Comparison of ENCODE assay signal across 22 cellular contexts in the genomic region with DNA sequence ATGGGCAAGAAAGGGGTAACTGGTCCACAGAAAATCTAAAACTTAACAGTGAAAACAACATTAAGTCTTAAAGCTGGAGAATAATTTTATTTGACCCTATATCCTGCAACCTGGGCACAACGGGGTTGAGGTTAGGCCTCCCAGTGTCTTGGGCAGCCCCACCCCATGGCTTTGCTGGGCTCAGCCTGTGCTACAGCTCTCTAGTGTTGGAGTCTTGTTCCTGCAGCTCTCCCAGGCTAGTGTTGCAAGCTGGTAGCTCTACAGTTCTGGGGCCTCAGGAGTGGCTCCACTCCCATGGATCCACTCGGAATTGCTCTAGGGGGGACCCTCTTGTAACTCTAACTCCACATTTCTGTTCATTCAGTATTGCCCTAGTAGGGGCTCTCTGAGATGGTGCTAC. TPM values are rescaled to one million over a fixed set of nuclear protein-coding genes. Genes with fewer than 3 reads are reported as not detected.
DNase-seq lines count a peak whose midpoint lies in the region; ATAC-seq and TF ChIP-seq lines count a peak whose summit lies in the region.
"Had no signal": no experiment of that assay in that cellular context is flagged by ENCODE, and none has a peak within 500 bp of the region (broad histone marks: within the 10 kb centered on the region; RNA-seq: fewer than 3 reads in every experiment).

No MANE protein-coding gene starts in this region.

- no peak for DNase-seq in Right ventricle myocardium inferior (ENCODE audit: missing footprints)
- no peak for DNase-seq in right atrium auricular region (ENCODE audit: low spot score)
- peak; percentile 34 for DNase-seq in SK-MEL-5 (ENCODE audit: low read depth, low spot score)
- DNase-seq in foreskin keratinocyte = no peak
- no peak for DNase-seq in upper lobe of right lung
- DNase-seq in medulla oblongata (ENCODE audit: extremely low spot score) = no peak
- DNase-seq: BE2C, DMS79 treated with DMSO at 0.1 percent for 48 hours, GOT3, HCEC 1CT, Kasumi-1, NCI-H1417, NCI-H187, NCI-H2107, NCI-H446 treated with DMSO at 0.1 percent for 48 hours, NCI-H69, OCI-M1, SIG-M5 had no signal

- H3K4me1 ChIP-seq in right atrium auricular region (no peaks in the 10 kb centered on the region), foreskin keratinocyte (no peaks in the 10 kb centered on the region), upper lobe of right lung (peaks cover 7% of the 10 kb centered on the region)
- H3K4me1 ChIP-seq: BE2C had no signal

- H3K4me3 ChIP-seq in right atrium auricular region = no peak overlapping the region
- no peak overlapping the region for H3K4me3 ChIP-seq in upper lobe of right lung

- intact Hi-C loops in Right ventricle myocardium inferior (cut with DNase I) (loop anchor here (5.0 kb wide), 1 partner anchor 49 kb away; no protein-coding TSS in a partner anchor), upper lobe of right lung (cut with DNase I) (no loop called here)

- H3K36me3 ChIP-seq in right atrium auricular region = no peaks in the 10 kb centered on the region
- H3K36me3 ChIP-seq in upper lobe of right lung = no peaks in the 10 kb centered on the region
- H3K36me3 ChIP-seq: BE2C had no signal

- H3K9me3 ChIP-seq in right atrium auricular region (no peaks in the 10 kb centered on the region), upper lobe of right lung (no peaks in the 10 kb centered on the region)
- H3K9me3 ChIP-seq: BE2C had no signal

- H3K27ac ChIP-seq in right atrium auricular region = no peak overlapping the region
- no peak overlapping the region for H3K27ac ChIP-seq in foreskin keratinocyte
- no peak overlapping the region for H3K27ac ChIP-seq in upper lobe of right lung
- H3K27ac ChIP-seq: RWPE1 had no signal

- H3K27me3 ChIP-seq in right atrium auricular region (no peaks in the 10 kb centered on the region), foreskin keratinocyte (no peaks in the 10 kb centered on the region), upper lobe of right lung (no peaks in the 10 kb centered on the region)
- H3K27me3 ChIP-seq: BE2C had no signal

- TF ChIP-seq CTCF in right atrium auricular region (IDR thresholded peaks at IDR 0.05) (no peak), foreskin keratinocyte (conservative IDR thresholded peaks at IDR 0.05) (no peak), upper lobe of right lung (IDR thresholded peaks at IDR 0.05) (no peak)

- ATAC-seq in Right ventricle myocardium inferior (peak; percentile 23), foreskin keratinocyte (peak; percentile 60), upper lobe of right lung (peak; percentile 23), HG02571 (IDR thresholded peaks at IDR 0.05; ENCODE audit: unreplicated experiment) (no peak), esophagus mucosa (no peak)
- ATAC-seq: SK-N-SH treated with all-trans-retinoic acid at 6 μM for 48 hours had no signal

- in situ Hi-C loops in SK-MEL-5 (cut with HindIII; ENCODE audit: low pct_unique_long_range_greater_than_20kb, low sequenced_read_pairs) = no loop called here

RNA-seq across cellular contexts. Expression of a gene that starts 24.9 kb away (rescaled TPM):
- total RNA-seq in Right ventricle myocardium inferior (15.8 TPM), right atrium auricular region (10 to 100 TPM; 11.7 to 36.0 TPM), foreskin keratinocyte (30.7 and 32.9 TPM in 2 replicates), upper lobe of right lung (56.6 TPM), esophagus mucosa (13.2 TPM)
- total RNA-seq in SK-MEL-5 (2014; rRNA removed; shearing (Covaris generic)) = 44.3 and 46.7 TPM in 2 replicates
- polyA plus RNA-seq in SK-MEL-5 (2015; cell fraction: cytosol; rRNA removed) = 30.0 and 36.4 TPM in 2 replicates
- polyA plus RNA-seq in SK-MEL-5 (2015; cell fraction: nucleus; rRNA removed) = 10.7 and 11.9 TPM in 2 replicates
- polyA plus RNA-seq in foreskin keratinocyte = 6.7 and 8.6 TPM in 2 replicates

Comparison
In these comparisons a context has a peak if more than half of its experiments do, and no peak if none do; other contexts are left out.
1. ATAC-seq: peak in Right ventricle myocardium inferior (single experiment), foreskin keratinocyte (single experiment) and upper lobe of right lung (single experiment); none in HG02571 (single experiment) and esophagus mucosa (single experiment).